Comparison of ENCODE assay signal across 10 cellular contexts in the genomic region with DNA sequence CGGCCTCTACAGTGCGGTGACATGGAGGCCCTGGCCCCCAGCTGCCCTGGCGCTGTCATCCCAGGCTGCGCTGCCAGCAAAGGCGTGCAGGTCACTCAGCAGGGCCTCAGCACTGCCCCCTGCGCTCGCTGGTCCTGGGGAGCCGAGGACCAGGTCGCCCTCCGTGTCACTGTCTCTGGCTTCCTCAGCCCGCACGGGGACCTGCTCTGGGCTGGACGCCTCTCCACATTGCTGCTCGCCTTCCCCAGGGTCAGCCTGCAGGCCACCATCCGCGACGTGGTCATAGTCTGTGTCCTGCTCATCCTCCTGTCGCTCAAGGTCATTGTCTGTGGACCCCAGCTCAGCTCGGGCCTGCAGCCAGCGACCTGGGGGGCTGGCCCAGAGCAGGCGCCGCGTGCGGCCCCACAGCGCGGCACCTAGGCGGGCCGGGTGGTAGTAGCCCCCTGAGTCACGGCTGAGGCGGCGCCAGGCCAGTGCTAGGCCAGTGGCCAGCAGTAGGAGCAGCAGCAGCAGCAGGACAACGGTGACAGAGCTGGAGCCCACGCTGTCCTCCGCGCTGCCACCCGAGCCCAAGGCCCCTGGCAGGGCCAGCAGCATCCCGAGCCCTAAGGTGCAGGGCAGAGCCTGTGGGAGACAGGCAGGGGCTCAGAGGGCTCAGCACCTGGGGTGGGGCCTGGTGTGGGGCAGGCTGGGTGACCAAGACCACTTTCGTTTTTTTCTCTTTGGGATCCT. TPM values are rescaled to one million over a fixed set of nuclear protein-coding genes. Genes with fewer than 3 reads are reported as not detected.
DNase-seq lines count a peak whose midpoint lies in the region; ATAC-seq and TF ChIP-seq lines count a peak whose summit lies in the region.
"Had no signal": no experiment of that assay in that cellular context is flagged by ENCODE, and none has a peak within 500 bp of the region (broad histone marks: within the 10 kb centered on the region; RNA-seq: fewer than 3 reads in every experiment).

No MANE protein-coding gene starts in this region.

- H3K4me3 Mint-ChIP-seq in Caco-2 (ENCODE audit: unreplicated experiment): no peak overlapping the region
- H3K4me3 Mint-ChIP-seq in activated naive CD8-positive, alpha-beta T cell treated with anti-CD3 and anti-CD28 coated beads for 36 hours: peak overlapping the region; percentile 91
- peak overlapping the region; percentile 93 to 100 (median 96) for H3K4me3 Mint-ChIP-seq in naive thymus-derived CD8-positive, alpha-beta T cell

- H3K27ac Mint-ChIP-seq in Caco-2 (ENCODE audit: unreplicated experiment): peak overlapping the region; percentile 45
- H3K27ac Mint-ChIP-seq in activated naive CD8-positive, alpha-beta T cell treated with anti-CD3 and anti-CD28 coated beads for 36 hours: peak overlapping the region; percentile 93
- peak overlapping the region; percentile 83 to 97 (median 96) for H3K27ac Mint-ChIP-seq in naive thymus-derived CD8-positive, alpha-beta T cell

- H3K4me3 ChIP-seq in Caco-2 (ENCODE audit: low read depth, low read length): no peak overlapping the region
- H3K4me3 ChIP-seq in prostate gland: no peak overlapping the region

- DNase-seq in Caco-2 (no peak), EL (no peak), NOMO-1 treated with DMSO at 0.1 percent for 48 hours (lab: John Stamatoyannopoulos, UW; ENCODE audit: unreplicated experiment) (no peak), prostate gland (ENCODE audit: low spot score) (no peak), HUDEP-2 (lab: John Stamatoyannopoulos, UW; ENCODE audit: unreplicated experiment in 76 of 76) (no peak)
- no peak for DNase-seq in activated naive CD8-positive, alpha-beta T cell treated with anti-CD3 and anti-CD28 coated beads for 36 hours
- peak in 4 of 10 donors; percentile 21 to 36 (median 28) for DNase-seq in naive thymus-derived CD8-positive, alpha-beta T cell

- intact Hi-C loops in Caco-2 (cut with micrococcal nuclease; ENCODE audit: unreplicated experiment): no loop called here
- intact Hi-C loops in prostate gland (cut with DNase I): no loop called here

- no TSS peak for BruUV-seq in Caco-2 (replicated peaks; lab: Mats Ljungman, UMichigan)

- no peaks in the 10 kb centered on the region for H3K9me3 Mint-ChIP-seq in Caco-2 (ENCODE audit: unreplicated experiment)
- H3K9me3 Mint-ChIP-seq in activated naive CD8-positive, alpha-beta T cell treated with anti-CD3 and anti-CD28 coated beads for 36 hours: no peaks in the 10 kb centered on the region
- no peaks in the 10 kb centered on the region for H3K9me3 Mint-ChIP-seq in naive thymus-derived CD8-positive, alpha-beta T cell

- CTCF ChIA-PET in Caco-2 (lab: Charles Lee): no interaction called here

- 85% methylated on average over 34 of the region's 38 CpGs for WGBS in prostate gland

- H3K36me3 ChIP-seq in Caco-2 (ENCODE audit: control insufficient read depth, insufficient read depth, low read length): peaks cover 21% of the 10 kb centered on the region
- peaks cover 12 to 16% of the 10 kb centered on the region in 2 donors for H3K36me3 ChIP-seq in prostate gland

- H3K27me3 ChIP-seq in Caco-2 (replicated peaks; ENCODE audit: control insufficient read depth, insufficient read depth, low read length) (no peaks in the 10 kb centered on the region), prostate gland (replicated peaks; ENCODE audit: insufficient read depth) (no peaks in the 10 kb centered on the region)

- no peaks in the 10 kb centered on the region for H3K9me3 ChIP-seq in Caco-2
- no peaks in the 10 kb centered on the region for H3K9me3 ChIP-seq in prostate gland

- H3K4me1 Mint-ChIP-seq in Caco-2 (ENCODE audit: low read depth, unreplicated experiment): no peaks in the 10 kb centered on the region
- H3K4me1 Mint-ChIP-seq in activated naive CD8-positive, alpha-beta T cell treated with anti-CD3 and anti-CD28 coated beads for 36 hours: peaks cover 43% of the 10 kb centered on the region
- peaks cover 34 to 80% (median 73%) of the 10 kb centered on the region in 4 donors for H3K4me1 Mint-ChIP-seq in naive thymus-derived CD8-positive, alpha-beta T cell

- no peak for TF ChIP-seq POLR2A in prostate gland (IDR thresholded peaks at IDR 0.05)

- H3K27ac ChIP-seq in prostate gland: no peak overlapping the region

- TF ChIP-seq CTCF in Caco-2 (IDR thresholded peaks at IDR 0.05; ENCODE audit: insufficient read depth in 1 of 2, low read depth in 1 of 2, low read length in 1 of 2, severe bottlenecking in 1 of 2, unreplicated experiment in 1 of 2) (no peak), prostate gland (IDR thresholded peaks at IDR 0.05) (no peak)

- POLR2A ChIA-PET in Caco-2 (lab: Charles Lee): interaction anchor here (1.0 to 1.2 kb wide), 2 partner anchors 29 to 35 kb away, joined by 3 to 11 read pairs; no protein-coding TSS in a partner anchor
- POLR2A ChIA-PET in naive thymus-derived CD8-positive, alpha-beta T cell (lab: Charles Lee): interaction anchor here (1.3 to 31.8 kb wide), 13 partner anchors 16 to 158 kb away, joined by 3 to 2390 read pairs (median 17); a partner anchor contains a TSS

- no peaks in the 10 kb centered on the region for H3K4me1 ChIP-seq in Caco-2
- peaks cover 1% of the 10 kb centered on the region for H3K4me1 ChIP-seq in prostate gland (replicated peaks)

- H3K36me3 Mint-ChIP-seq in Caco-2 (ENCODE audit: insufficient read depth, unreplicated experiment): peaks cover 82% of the 10 kb centered on the region
- H3K36me3 Mint-ChIP-seq in activated naive CD8-positive, alpha-beta T cell treated with anti-CD3 and anti-CD28 coated beads for 36 hours: peaks cover 45% of the 10 kb centered on the region
- peaks cover 0 to 33% (median 4%) of the 10 kb centered on the region in 3 donors for H3K36me3 Mint-ChIP-seq in naive thymus-derived CD8-positive, alpha-beta T cell

- peak; percentile 5 for ATAC-seq in HG03439 (IDR thresholded peaks at IDR 0.05; ENCODE audit: unreplicated experiment)
- no peak for ATAC-seq in naive thymus-derived CD8-positive, alpha-beta T cell
- ATAC-seq: SK-N-SH treated with all-trans-retinoic acid at 6 μM for 48 hours had no signal

- H3K27me3 Mint-ChIP-seq in Caco-2 (ENCODE audit: insufficient read depth, unreplicated experiment): no peaks in the 10 kb centered on the region
- H3K27me3 Mint-ChIP-seq in activated naive CD8-positive, alpha-beta T cell treated with anti-CD3 and anti-CD28 coated beads for 36 hours: no peaks in the 10 kb centered on the region
- H3K27me3 Mint-ChIP-seq in naive thymus-derived CD8-positive, alpha-beta T cell: no peaks in the 10 kb centered on the region

RNA-seq across cellular contexts. Expression of a gene that starts 1.6 kb away (rescaled TPM):
- total RNA-seq in Caco-2 (2022) (0.27 TPM in 1 of 2 replicates, not detected in the other), prostate gland (1 to 10 TPM; 2.9 to 5.9 TPM)
- 100 to 1,000 TPM; 110 to 117 TPM for total RNA-seq in activated naive CD8-positive, alpha-beta T cell treated with anti-CD3 and anti-CD28 coated beads for 36 hours
- total RNA-seq in naive thymus-derived CD8-positive, alpha-beta T cell: 100 to 1,000 TPM; 212 to 215 TPM
- polyA plus RNA-seq in naive thymus-derived CD8-positive, alpha-beta T cell: 100 to 1,000 TPM; 647 to 717 (median 686) TPM

RNA-seq across cellular contexts. Expression of a gene that starts 7.4 kb away (rescaled TPM):
- 172 and 176 TPM in 2 replicates for total RNA-seq in Caco-2 (2022)
- total RNA-seq in activated naive CD8-positive, alpha-beta T cell treated with anti-CD3 and anti-CD28 coated beads for 36 hours: 100 to 1,000 TPM; 293 to 310 TPM
- 10 to 100 TPM; 21.2 to 22.3 TPM for total RNA-seq in naive thymus-derived CD8-positive, alpha-beta T cell
- 10 to 100 TPM in 1 of 3 donors, 1 to 10 TPM in 2; 9.2 to 12.6 (median 9.8) TPM for polyA plus RNA-seq in naive thymus-derived CD8-positive, alpha-beta T cell
- total RNA-seq in prostate gland: 100 to 1,000 TPM; 106 to 184 TPM

RNA-seq across cellular contexts. Expression of a gene that starts 7.6 kb away (rescaled TPM):
- total RNA-seq in Caco-2 (2022): 109 and 116 TPM in 2 replicates
- 10 to 100 TPM; 64.9 to 67.7 TPM for total RNA-seq in activated naive CD8-positive, alpha-beta T cell treated with anti-CD3 and anti-CD28 coated beads for 36 hours
- total RNA-seq in naive thymus-derived CD8-positive, alpha-beta T cell: 10 to 100 TPM; 80.9 to 82.8 TPM
- polyA plus RNA-seq in naive thymus-derived CD8-positive, alpha-beta T cell: 10 to 100 TPM; 41.9 to 45.9 (median 43.2) TPM
- total RNA-seq in prostate gland: 10 to 100 TPM; 54.5 to 72.9 TPM

RNA-seq across cellular contexts. Expression of a gene that starts 16.6 kb away (rescaled TPM):
- not detected in 2 replicates for total RNA-seq in Caco-2 (2022)
- total RNA-seq in activated naive CD8-positive, alpha-beta T cell treated with anti-CD3 and anti-CD28 coated beads for 36 hours: not detected
- total RNA-seq in naive thymus-derived CD8-positive, alpha-beta T cell: not detected
- 1 to 10 TPM in 1 of 3 donors, under 1 TPM in 2; 0.20 to 1.2 (median 0.86) TPM for polyA plus RNA-seq in naive thymus-derived CD8-positive, alpha-beta T cell
- total RNA-seq in prostate gland: not detected
- total RNA-seq: lung microvascular endothelial cell had no signal

RNA-seq across cellular contexts. Expression of a gene that starts 19.3 kb away (rescaled TPM):
- not detected in 2 replicates for total RNA-seq in Caco-2 (2022)
- under 1 TPM; 0.27 to 0.28 TPM for total RNA-seq in activated naive CD8-positive, alpha-beta T cell treated with anti-CD3 and anti-CD28 coated beads for 36 hours
- 1 to 10 TPM; 2.9 to 3.7 TPM for total RNA-seq in naive thymus-derived CD8-positive, alpha-beta T cell
- under 1 TPM; 0.58 to 0.96 (median 0.62) TPM for polyA plus RNA-seq in naive thymus-derived CD8-positive, alpha-beta T cell
- 1 to 10 TPM; 4.3 to 6.1 TPM for total RNA-seq in prostate gland

Comparison
In these comparisons a context has a peak if more than half of its experiments do, and no peak if none do; other contexts are left out.
1. H3K27ac Mint-ChIP-seq: peak in every context shown above with its lines; median percentile 96 in naive thymus-derived CD8-positive, alpha-beta T cell; 93 in activated naive CD8-positive, alpha-beta T cell treated with anti-CD3 and anti-CD28 coated beads for 36 hours; 45 in Caco-2.
2. RNA of a gene that starts 1.6 kb away (total RNA-seq): 212 to 215 TPM in naive thymus-derived CD8-positive, alpha-beta T cell and 110 to 117 TPM in activated naive CD8-positive, alpha-beta T cell treated with anti-CD3 and anti-CD28 coated beads for 36 hours; 2.9 to 5.9 TPM in prostate gland and 0.27 TPM in Caco-2; every median in the first group is over 10 times any median in the second.